In the genomic region with DNA sequence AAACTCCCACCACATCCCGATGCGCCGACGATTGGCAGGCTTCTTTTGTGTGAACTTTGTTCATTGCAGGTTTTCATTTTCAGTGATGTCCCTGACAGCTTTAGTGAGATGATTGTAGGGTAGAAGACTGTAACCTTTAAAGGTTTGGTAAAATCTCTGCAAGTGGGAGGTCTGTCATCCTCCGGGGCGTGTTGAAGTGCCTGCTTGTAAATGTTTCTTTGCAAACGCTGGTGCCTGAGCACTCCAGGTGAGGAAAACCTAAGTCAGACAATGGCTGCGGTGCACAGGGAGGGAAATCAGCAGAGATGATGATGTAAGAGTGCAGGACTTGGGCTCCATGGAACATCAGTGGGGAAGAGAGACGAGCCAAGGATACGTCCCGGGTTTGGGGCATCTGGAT, we compare ENCODE assay signal across 23 cellular contexts.
"Had no signal": no experiment of that assay in that cellular context is flagged by ENCODE, and none has a peak within 500 bp of the region (broad histone marks: within the 10 kb centered on the region; RNA-seq: fewer than 3 reads in every experiment).

No MANE protein-coding gene starts in this region.

- ATAC-seq: gastroesophageal sphincter; left ventricle myocardium superior; naive thymus-derived CD4-positive, alpha-beta T cell; psoas muscle; sciatic nerve; stimulated activated memory B cell treated with anti-CD40 and anti-IgM and Interleukin-4, amounts not matched to agents 10 μg/mL and 1 μg/mL and 100 μg/mL, for 72 hours; stimulated activated naive CD8-positive, alpha-beta T cell treated with anti-CD3 and anti-CD28 coated beads, Interleukin-15, amount 100 ng/mL, for 72 hours had no signal

- H3K9me3 ChIP-seq: esophagus squamous epithelium, gastroesophageal sphincter, neutrophil, psoas muscle, spleen had no signal

- DNase-seq: dermis blood vessel endothelial cell; esophagus squamous epithelium; foreskin fibroblast; glutamatergic neuron; immature natural killer cell; left cardiac atrium; left ventricle myocardium superior; mesenchymal stem cell; midbrain; naive thymus-derived CD4-positive, alpha-beta T cell; nephron progenitor cell; psoas muscle; spleen; stimulated activated CD4-positive, alpha-beta T cell treated with anti-CD3 and anti-CD28 coated beads, Interleukin-15, amount 100 ng/mL, for 24 hours; stimulated activated CD4-positive, alpha-beta T cell treated with anti-CD3 and anti-CD28 coated beads, Interleukin-1b, Interleukin-23, amount 100 ng/mL, for 48 hours; stimulated activated CD4-positive, alpha-beta T cell treated with anti-CD3 and anti-CD28 coated beads, Interleukin-4, amount 100 ng/mL, for 24 hours; stimulated activated naive CD8-positive, alpha-beta T cell treated with anti-CD3 and anti-CD28 coated beads, Interleukin-15, amount 100 ng/mL, for 72 hours; substantia nigra had no signal

- H3K36me3 ChIP-seq: esophagus squamous epithelium, gastroesophageal sphincter, neutrophil, spleen had no signal

- H3K27ac ChIP-seq: gastroesophageal sphincter, neutrophil, psoas muscle, spleen had no signal

- H3K4me1 ChIP-seq: gastroesophageal sphincter, psoas muscle, spleen had no signal

- H3K4me3 ChIP-seq: esophagus squamous epithelium, gastroesophageal sphincter, lung, psoas muscle, spleen had no signal

- H3K27me3 ChIP-seq: neutrophil had no signal
